Comparison of ENCODE assay signal across 1 cellular context in the genomic region with DNA sequence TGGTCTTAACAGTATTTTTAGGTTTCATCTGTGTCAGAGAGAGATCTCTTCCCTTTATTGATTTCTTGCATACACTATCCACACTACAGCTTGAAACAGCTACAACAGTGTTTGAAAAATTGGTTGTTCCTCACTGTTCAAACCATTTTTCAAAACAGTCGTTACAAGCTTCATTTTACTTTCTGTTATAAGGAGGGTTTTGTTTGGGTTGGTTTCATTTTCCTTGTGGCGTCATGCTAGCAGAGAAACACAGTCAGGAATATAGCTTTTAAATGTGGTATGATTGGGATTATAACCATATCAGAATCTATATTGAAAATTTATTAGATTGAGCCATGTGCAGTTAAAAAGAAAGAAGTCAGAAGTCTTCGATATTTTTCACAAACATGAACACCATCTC.
TF ChIP-seq lines count a peak whose summit lies in the region.

No MANE protein-coding gene starts in this region.

TF ChIP-seq in liver, 16 proteins besides CTCF, POLR2A, EP300 and RAD21 (continued from another document):
- TF ChIP-seq ZBTB33 (IDR thresholded peaks at IDR 0.05) (no peak), RXRA (IDR thresholded peaks at IDR 0.05) (no peak)
